In the genomic region with DNA sequence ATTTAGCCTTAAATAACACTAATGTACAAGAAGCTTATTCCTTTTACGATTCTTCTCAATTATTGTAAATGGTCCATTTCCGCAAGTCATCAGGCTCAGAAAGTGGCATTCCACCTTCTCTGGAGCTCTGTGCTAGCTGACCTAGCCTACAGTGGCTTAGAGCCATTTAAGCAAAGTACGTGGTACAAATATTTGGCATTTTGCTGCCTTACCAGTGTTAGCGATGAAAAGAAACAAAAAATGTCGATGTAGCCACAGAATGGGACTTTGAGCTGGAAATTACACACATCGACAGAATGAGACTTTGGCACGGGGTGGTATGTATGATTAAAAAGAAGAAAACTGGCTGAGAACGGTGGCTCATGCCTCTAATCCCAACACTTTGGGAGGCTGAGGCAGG, we compare ENCODE assay signal across 1 cellular context.
TF ChIP-seq lines count a peak whose summit lies in the region.

No MANE protein-coding gene starts in this region.

TF ChIP-seq in HepG2, 621 proteins besides CTCF, POLR2A, EP300 and RAD21 (continues in another document):
- no peak for TF ChIP-seq ZNF234 (CRISPR knock-in tag; conservative IDR thresholded peaks at IDR 0.05)
- TF ChIP-seq, protein P1, sequence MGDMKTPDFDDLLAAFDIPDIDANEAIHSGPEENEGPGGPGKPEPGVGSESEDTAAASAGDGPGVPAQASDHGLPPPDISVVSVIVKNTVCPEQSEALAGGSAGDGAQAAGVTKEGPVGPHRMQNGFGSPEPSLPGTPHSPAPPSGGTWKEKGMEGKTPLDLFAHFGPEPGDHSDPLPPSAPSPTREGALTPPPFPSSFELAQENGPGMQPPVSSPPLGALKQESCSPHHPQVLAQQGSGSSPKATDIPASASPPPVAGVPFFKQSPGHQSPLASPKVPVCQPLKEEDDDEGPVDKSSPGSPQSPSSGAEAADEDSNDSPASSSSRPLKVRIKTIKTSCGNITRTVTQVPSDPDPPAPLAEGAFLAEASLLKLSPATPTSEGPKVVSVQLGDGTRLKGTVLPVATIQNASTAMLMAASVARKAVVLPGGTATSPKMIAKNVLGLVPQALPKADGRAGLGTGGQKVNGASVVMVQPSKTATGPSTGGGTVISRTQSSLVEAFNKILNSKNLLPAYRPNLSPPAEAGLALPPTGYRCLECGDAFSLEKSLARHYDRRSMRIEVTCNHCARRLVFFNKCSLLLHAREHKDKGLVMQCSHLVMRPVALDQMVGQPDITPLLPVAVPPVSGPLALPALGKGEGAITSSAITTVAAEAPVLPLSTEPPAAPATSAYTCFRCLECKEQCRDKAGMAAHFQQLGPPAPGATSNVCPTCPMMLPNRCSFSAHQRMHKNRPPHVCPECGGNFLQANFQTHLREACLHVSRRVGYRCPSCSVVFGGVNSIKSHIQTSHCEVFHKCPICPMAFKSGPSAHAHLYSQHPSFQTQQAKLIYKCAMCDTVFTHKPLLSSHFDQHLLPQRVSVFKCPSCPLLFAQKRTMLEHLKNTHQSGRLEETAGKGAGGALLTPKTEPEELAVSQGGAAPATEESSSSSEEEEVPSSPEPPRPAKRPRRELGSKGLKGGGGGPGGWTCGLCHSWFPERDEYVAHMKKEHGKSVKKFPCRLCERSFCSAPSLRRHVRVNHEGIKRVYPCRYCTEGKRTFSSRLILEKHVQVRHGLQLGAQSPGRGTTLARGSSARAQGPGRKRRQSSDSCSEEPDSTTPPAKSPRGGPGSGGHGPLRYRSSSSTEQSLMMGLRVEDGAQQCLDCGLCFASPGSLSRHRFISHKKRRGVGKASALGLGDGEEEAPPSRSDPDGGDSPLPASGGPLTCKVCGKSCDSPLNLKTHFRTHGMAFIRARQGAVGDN (CRISPR knock-in tag; IDR thresholded peaks at IDR 0.05), result no peak
- no peak for TF ChIP-seq ZNF678 (CRISPR knock-in tag; IDR thresholded peaks at IDR 0.05)
- no peak for TF ChIP-seq RCOR2 (CRISPR knock-in tag; IDR thresholded peaks at IDR 0.05)
- TF ChIP-seq DPF2 (CRISPR knock-in tag; IDR thresholded peaks at IDR 0.05; ENCODE audit: borderline replicate concordance, low read depth), result no peak
- TF ChIP-seq KLF9 (CRISPR knock-in tag; IDR thresholded peaks at IDR 0.05; ENCODE audit: low read depth), result no peak
- TF ChIP-seq PHF21A (CRISPR knock-in tag; IDR thresholded peaks at IDR 0.05), result no peak
- TF ChIP-seq, protein P2, sequence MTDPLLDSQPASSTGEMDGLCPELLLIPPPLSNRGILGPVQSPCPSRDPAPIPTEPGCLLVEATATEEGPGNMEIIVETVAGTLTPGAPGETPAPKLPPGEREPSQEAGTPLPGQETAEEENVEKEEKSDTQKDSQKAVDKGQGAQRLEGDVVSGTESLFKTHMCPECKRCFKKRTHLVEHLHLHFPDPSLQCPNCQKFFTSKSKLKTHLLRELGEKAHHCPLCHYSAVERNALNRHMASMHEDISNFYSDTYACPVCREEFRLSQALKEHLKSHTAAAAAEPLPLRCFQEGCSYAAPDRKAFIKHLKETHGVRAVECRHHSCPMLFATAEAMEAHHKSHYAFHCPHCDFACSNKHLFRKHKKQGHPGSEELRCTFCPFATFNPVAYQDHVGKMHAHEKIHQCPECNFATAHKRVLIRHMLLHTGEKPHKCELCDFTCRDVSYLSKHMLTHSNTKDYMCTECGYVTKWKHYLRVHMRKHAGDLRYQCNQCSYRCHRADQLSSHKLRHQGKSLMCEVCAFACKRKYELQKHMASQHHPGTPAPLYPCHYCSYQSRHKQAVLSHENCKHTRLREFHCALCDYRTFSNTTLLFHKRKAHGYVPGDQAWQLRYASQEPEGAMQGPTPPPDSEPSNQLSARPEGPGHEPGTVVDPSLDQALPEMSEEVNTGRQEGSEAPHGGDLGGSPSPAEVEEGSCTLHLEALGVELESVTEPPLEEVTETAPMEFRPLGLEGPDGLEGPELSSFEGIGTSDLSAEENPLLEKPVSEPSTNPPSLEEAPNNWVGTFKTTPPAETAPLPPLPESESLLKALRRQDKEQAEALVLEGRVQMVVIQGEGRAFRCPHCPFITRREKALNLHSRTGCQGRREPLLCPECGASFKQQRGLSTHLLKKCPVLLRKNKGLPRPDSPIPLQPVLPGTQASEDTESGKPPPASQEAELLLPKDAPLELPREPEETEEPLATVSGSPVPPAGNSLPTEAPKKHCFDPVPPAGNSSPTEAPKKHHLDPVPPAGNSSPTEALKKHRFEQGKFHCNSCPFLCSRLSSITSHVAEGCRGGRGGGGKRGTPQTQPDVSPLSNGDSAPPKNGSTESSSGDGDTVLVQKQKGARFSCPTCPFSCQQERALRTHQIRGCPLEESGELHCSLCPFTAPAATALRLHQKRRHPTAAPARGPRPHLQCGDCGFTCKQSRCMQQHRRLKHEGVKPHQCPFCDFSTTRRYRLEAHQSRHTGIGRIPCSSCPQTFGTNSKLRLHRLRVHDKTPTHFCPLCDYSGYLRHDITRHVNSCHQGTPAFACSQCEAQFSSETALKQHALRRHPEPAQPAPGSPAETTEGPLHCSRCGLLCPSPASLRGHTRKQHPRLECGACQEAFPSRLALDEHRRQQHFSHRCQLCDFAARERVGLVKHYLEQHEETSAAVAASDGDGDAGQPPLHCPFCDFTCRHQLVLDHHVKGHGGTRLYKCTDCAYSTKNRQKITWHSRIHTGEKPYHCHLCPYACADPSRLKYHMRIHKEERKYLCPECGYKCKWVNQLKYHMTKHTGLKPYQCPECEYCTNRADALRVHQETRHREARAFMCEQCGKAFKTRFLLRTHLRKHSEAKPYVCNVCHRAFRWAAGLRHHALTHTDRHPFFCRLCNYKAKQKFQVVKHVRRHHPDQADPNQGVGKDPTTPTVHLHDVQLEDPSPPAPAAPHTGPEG (CRISPR knock-in tag; IDR thresholded peaks at IDR 0.05), result no peak
- no peak for TF ChIP-seq ZNF577 (CRISPR knock-in tag; IDR thresholded peaks at IDR 0.05; ENCODE audit: borderline replicate concordance, low read depth)
- no peak for TF ChIP-seq FOSL1 (CRISPR knock-in tag; IDR thresholded peaks at IDR 0.05; ENCODE audit: borderline replicate concordance)
- TF ChIP-seq, protein P3, sequence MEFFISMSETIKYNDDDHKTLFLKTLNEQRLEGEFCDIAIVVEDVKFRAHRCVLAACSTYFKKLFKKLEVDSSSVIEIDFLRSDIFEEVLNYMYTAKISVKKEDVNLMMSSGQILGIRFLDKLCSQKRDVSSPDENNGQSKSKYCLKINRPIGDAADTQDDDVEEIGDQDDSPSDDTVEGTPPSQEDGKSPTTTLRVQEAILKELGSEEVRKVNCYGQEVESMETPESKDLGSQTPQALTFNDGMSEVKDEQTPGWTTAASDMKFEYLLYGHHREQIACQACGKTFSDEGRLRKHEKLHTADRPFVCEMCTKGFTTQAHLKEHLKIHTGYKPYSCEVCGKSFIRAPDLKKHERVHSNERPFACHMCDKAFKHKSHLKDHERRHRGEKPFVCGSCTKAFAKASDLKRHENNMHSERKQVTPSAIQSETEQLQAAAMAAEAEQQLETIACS (CRISPR knock-in tag; IDR thresholded peaks at IDR 0.05), result no peak
- TF ChIP-seq SOX13 (IDR thresholded peaks at IDR 0.05), result no peak
- peak in 1 of 2 experiments; percentile 35; a peak in 1 of 4 replicates for TF ChIP-seq SOX13 (CRISPR knock-in tag; conservative IDR thresholded peaks at IDR 0.05 in 1 of 2, IDR thresholded peaks at IDR 0.05 in 1 of 2)
- TF ChIP-seq, protein P4, sequence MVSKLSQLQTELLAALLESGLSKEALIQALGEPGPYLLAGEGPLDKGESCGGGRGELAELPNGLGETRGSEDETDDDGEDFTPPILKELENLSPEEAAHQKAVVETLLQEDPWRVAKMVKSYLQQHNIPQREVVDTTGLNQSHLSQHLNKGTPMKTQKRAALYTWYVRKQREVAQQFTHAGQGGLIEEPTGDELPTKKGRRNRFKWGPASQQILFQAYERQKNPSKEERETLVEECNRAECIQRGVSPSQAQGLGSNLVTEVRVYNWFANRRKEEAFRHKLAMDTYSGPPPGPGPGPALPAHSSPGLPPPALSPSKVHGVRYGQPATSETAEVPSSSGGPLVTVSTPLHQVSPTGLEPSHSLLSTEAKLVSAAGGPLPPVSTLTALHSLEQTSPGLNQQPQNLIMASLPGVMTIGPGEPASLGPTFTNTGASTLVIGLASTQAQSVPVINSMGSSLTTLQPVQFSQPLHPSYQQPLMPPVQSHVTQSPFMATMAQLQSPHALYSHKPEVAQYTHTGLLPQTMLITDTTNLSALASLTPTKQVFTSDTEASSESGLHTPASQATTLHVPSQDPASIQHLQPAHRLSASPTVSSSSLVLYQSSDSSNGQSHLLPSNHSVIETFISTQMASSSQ (IDR thresholded peaks at IDR 0.05; ENCODE audit: low read depth), result no peak
- TF ChIP-seq, protein P4 (CRISPR knock-in tag; IDR thresholded peaks at IDR 0.05; ENCODE audit: borderline replicate concordance), result no peak
- TF ChIP-seq SIX1 (CRISPR knock-in tag; IDR thresholded peaks at IDR 0.05; ENCODE audit: borderline replicate concordance), result no peak
- TF ChIP-seq NFE2L1 (CRISPR knock-in tag; IDR thresholded peaks at IDR 0.05; ENCODE audit: borderline replicate concordance), result no peak
- TF ChIP-seq KMT2A (CRISPR knock-in tag; IDR thresholded peaks at IDR 0.05), result no peak
- TF ChIP-seq ZNF775 (CRISPR knock-in tag; IDR thresholded peaks at IDR 0.05; ENCODE audit: borderline replicate concordance), result no peak
- TF ChIP-seq ZZZ3 (CRISPR knock-in tag; IDR thresholded peaks at IDR 0.05; ENCODE audit: borderline replicate concordance), result no peak
- TF ChIP-seq ZNF451 (CRISPR knock-in tag; IDR thresholded peaks at IDR 0.05), result no peak
- no peak for TF ChIP-seq ELF1 (CRISPR knock-in tag; IDR thresholded peaks at IDR 0.05)
- TF ChIP-seq, protein P5, sequence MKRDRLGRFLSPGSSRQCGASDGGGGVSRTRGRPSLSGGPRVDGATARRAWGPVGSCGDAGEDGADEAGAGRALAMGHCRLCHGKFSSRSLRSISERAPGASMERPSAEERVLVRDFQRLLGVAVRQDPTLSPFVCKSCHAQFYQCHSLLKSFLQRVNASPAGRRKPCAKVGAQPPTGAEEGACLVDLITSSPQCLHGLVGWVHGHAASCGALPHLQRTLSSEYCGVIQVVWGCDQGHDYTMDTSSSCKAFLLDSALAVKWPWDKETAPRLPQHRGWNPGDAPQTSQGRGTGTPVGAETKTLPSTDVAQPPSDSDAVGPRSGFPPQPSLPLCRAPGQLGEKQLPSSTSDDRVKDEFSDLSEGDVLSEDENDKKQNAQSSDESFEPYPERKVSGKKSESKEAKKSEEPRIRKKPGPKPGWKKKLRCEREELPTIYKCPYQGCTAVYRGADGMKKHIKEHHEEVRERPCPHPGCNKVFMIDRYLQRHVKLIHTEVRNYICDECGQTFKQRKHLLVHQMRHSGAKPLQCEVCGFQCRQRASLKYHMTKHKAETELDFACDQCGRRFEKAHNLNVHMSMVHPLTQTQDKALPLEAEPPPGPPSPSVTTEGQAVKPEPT (CRISPR knock-in tag; IDR thresholded peaks at IDR 0.05; ENCODE audit: low read depth), result no peak
- no peak for TF ChIP-seq ARID2 (CRISPR knock-in tag; IDR thresholded peaks at IDR 0.05; ENCODE audit: borderline replicate concordance)
- TF ChIP-seq NCOR1 (IDR thresholded peaks at IDR 0.05; ENCODE audit: borderline replicate concordance, low read length), result peak; percentile 43; the same call in 1 of the 2 replicates
- no peak for TF ChIP-seq THYN1 (CRISPR knock-in tag; IDR thresholded peaks at IDR 0.05; ENCODE audit: borderline replicate concordance, low read depth)
- no peak for TF ChIP-seq ATRX (CRISPR knock-in tag; IDR thresholded peaks at IDR 0.05; ENCODE audit: borderline replicate concordance)
- 0 out of 2 replicates have a peak, but pooled peaks have one; percentile 11 for TF ChIP-seq HDAC1 (CRISPR knock-in tag; IDR thresholded peaks at IDR 0.05)
- TF ChIP-seq PHB2 (IDR thresholded peaks at IDR 0.05; ENCODE audit: partially characterized antibody), result no peak
- TF ChIP-seq HOXA3 (CRISPR knock-in tag; IDR thresholded peaks at IDR 0.05), result no peak
- TF ChIP-seq ZNF232 (CRISPR knock-in tag; IDR thresholded peaks at IDR 0.05; ENCODE audit: borderline replicate concordance), result no peak
- TF ChIP-seq, protein P6, sequence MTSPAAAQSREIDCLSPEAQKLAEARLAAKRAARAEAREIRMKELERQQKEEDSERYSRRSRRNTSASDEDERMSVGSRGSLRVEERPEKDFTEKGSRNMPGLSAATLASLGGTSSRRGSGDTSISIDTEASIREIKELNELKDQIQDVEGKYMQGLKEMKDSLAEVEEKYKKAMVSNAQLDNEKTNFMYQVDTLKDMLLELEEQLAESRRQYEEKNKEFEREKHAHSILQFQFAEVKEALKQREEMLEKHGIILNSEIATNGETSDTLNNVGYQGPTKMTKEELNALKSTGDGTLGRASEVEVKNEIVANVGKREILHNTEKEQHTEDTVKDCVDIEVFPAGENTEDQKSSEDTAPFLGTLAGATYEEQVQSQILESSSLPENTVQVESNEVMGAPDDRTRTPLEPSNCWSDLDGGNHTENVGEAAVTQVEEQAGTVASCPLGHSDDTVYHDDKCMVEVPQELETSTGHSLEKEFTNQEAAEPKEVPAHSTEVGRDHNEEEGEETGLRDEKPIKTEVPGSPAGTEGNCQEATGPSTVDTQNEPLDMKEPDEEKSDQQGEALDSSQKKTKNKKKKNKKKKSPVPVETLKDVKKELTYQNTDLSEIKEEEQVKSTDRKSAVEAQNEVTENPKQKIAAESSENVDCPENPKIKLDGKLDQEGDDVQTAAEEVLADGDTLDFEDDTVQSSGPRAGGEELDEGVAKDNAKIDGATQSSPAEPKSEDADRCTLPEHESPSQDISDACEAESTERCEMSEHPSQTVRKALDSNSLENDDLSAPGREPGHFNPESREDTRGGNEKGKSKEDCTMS (CRISPR knock-in tag; conservative IDR thresholded peaks at IDR 0.05), result no peak
- TF ChIP-seq, protein P7, sequence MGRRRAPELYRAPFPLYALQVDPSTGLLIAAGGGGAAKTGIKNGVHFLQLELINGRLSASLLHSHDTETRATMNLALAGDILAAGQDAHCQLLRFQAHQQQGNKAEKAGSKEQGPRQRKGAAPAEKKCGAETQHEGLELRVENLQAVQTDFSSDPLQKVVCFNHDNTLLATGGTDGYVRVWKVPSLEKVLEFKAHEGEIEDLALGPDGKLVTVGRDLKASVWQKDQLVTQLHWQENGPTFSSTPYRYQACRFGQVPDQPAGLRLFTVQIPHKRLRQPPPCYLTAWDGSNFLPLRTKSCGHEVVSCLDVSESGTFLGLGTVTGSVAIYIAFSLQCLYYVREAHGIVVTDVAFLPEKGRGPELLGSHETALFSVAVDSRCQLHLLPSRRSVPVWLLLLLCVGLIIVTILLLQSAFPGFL (CRISPR knock-in tag; IDR thresholded peaks at IDR 0.05), result no peak
- TF ChIP-seq, protein P8, sequence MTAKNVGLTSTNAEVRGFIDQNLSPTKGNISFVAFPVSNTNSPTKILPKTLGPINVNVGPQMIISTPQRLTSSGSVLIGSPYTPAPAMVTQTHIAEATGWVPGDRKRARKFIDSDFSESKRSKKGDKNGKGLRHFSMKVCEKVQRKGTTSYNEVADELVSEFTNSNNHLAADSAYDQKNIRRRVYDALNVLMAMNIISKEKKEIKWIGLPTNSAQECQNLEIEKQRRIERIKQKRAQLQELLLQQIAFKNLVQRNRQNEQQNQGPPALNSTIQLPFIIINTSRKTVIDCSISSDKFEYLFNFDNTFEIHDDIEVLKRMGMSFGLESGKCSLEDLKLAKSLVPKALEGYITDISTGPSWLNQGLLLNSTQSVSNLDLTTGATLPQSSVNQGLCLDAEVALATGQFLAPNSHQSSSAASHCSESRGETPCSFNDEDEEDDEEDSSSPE (CRISPR knock-in tag; IDR thresholded peaks at IDR 0.05), result no peak
- TF ChIP-seq SAP130 (CRISPR knock-in tag; IDR thresholded peaks at IDR 0.05; ENCODE audit: low read depth), result no peak
